ENCODE assay signal across 11 cellular contexts in the genomic region with DNA sequence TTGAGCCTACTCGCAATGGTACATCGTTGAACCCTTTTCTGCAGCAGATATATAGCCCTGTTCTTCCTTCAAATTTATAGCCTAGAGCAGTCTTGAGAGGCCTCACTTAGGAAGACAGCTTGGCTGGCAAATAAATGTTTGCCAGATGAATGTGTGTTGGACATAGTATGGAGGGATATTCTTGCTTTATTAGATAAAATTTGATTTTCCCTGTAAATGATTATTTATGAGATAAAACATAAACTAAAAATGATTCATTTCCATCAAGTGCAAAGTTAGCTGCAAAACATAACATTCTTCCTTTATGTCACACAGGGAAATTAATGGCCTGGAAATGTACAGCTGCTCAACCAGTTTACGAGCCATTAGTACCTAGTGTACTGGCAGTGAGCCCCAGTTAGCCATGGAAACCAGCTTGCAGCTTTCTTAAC.
DNase-seq lines count a peak whose midpoint lies in the region; TF ChIP-seq lines count a peak whose summit lies in the region.
"Had no signal": no experiment of that assay in that cellular context is flagged by ENCODE, and none has a peak within 500 bp of the region (broad histone marks: within the 10 kb centered on the region; RNA-seq: fewer than 3 reads in every experiment).

No MANE protein-coding gene starts in this region.

- H3K4me3 ChIP-seq in endodermal cell (ENCODE audit: low read length) (no peak overlapping the region), stomach (no peak overlapping the region)
- H3K4me3 ChIP-seq: BLaER1, ovary had no signal

- no peaks in the 10 kb centered on the region for H3K27me3 ChIP-seq in endodermal cell (ENCODE audit: control insufficient read depth, insufficient read depth, low read length, poor library complexity, severe bottlenecking)
- no peaks in the 10 kb centered on the region for H3K27me3 ChIP-seq in stomach
- H3K27me3 ChIP-seq: BLaER1, ovary had no signal

- H3K27ac ChIP-seq in endodermal cell (ENCODE audit: low read depth, low read length) = no peak overlapping the region
- peak overlapping the region in 4 of 5 donors; percentile 0 to 67 (median 36) for H3K27ac ChIP-seq in stomach
- H3K27ac ChIP-seq: BLaER1, ovary had no signal

- no peak for DNase-seq in activated CD4-positive, alpha-beta T cell treated with anti-CD3 and anti-CD28 coated beads, Interleukin-2, amount 10 ng/mL, durations not matched to agents 24 days and 14 days
- no peak for DNase-seq in activated CD4-positive, alpha-beta T cell treated with anti-CD3 and anti-CD28 coated beads, Interleukin-2, amount 50 U/mL, for 48 hours
- DNase-seq in NCI-H526 (lab: John Stamatoyannopoulos, UW) = peak; percentile 29 to 65
- DNase-seq in endodermal cell = no peak
- peak; percentile 79 for DNase-seq in stomach
- no peak for DNase-seq in DMS114 treated with DMSO at 0.1 percent for 48 hours (lab: John Stamatoyannopoulos, UW; ENCODE audit: unreplicated experiment)
- DNase-seq in activated effector memory CD4-positive, alpha-beta T cell treated with anti-CD3 and anti-CD28 coated beads, Interleukin-2, amount 50 U/mL, for 16 hours = no peak
- DNase-seq in cerebellar cortex (ENCODE audit: low spot score) = no peak
- DNase-seq: NCI-H1436, ovary had no signal

- no peak for TF ChIP-seq POLR2A in stomach (IDR thresholded peaks at IDR 0.05)

- H3K9ac ChIP-seq in endodermal cell (ENCODE audit: extremely low read depth, low read length, poor library complexity, severe bottlenecking) = no peak overlapping the region
- H3K9ac ChIP-seq: BLaER1 had no signal

- H3K9me3 ChIP-seq in endodermal cell (ENCODE audit: control insufficient read depth, low read length) = no peaks in the 10 kb centered on the region
- no peaks in the 10 kb centered on the region for H3K9me3 ChIP-seq in stomach
- H3K9me3 ChIP-seq: BLaER1, ovary had no signal

- no peak for TF ChIP-seq EP300 in stomach (IDR thresholded peaks at IDR 0.05)

- H3K27me3 Mint-ChIP-seq in activated CD4-positive, alpha-beta T cell treated with anti-CD3 and anti-CD28 coated beads, Interleukin-2, amount 10 ng/mL, durations not matched to agents 24 days and 14 days = no peaks in the 10 kb centered on the region
- H3K27me3 Mint-ChIP-seq in endodermal cell (ENCODE audit: insufficient read depth) = no peaks in the 10 kb centered on the region

- H3K4me1 ChIP-seq in endodermal cell (ENCODE audit: control insufficient read depth, insufficient read depth, low read length) (peaks cover 11% of the 10 kb centered on the region), stomach (peaks cover 69 to 99% (median 86%) of the 10 kb centered on the region in 4 donors)

- WGBS in endodermal cell (ENCODE audit: insufficient coverage in 1 of 2, insufficient read length in 1 of 2), 2 experiments = 80 to 91% methylated on average over 1 to 3 of the region's 3 CpGs
- WGBS in stomach, 5 donors = 51 to 63% (median 53%) methylated on average over 3 of the region's 3 CpGs

- intact Hi-C loops in activated CD4-positive, alpha-beta T cell treated with anti-CD3 and anti-CD28 coated beads, Interleukin-2, amount 10 ng/mL, durations not matched to agents 24 days and 14 days (cut with micrococcal nuclease) = loop anchor here (5.0 kb wide), 1 partner anchor 171 kb away; a partner anchor contains a TSS
- intact Hi-C loops in stomach (cut with DNase I; ENCODE audit: low total_unique reads) = no loop called here

- H3K36me3 ChIP-seq in endodermal cell (ENCODE audit: control insufficient read depth, insufficient read depth, low read length) = no peaks in the 10 kb centered on the region
- no peaks in the 10 kb centered on the region for H3K36me3 ChIP-seq in stomach
- H3K36me3 ChIP-seq: ovary had no signal

- peaks cover 5% of the 10 kb centered on the region for H3K36me3 Mint-ChIP-seq in activated CD4-positive, alpha-beta T cell treated with anti-CD3 and anti-CD28 coated beads, Interleukin-2, amount 10 ng/mL, durations not matched to agents 24 days and 14 days (ENCODE audit: low read depth)
- H3K36me3 Mint-ChIP-seq in endodermal cell (ENCODE audit: low read depth) = no peaks in the 10 kb centered on the region

- TF ChIP-seq CTCF in endodermal cell (conservative IDR thresholded peaks at IDR 0.05) (no peak), stomach (IDR thresholded peaks at IDR 0.05) (no peak)

- H3K4me3 Mint-ChIP-seq in activated CD4-positive, alpha-beta T cell treated with anti-CD3 and anti-CD28 coated beads, Interleukin-2, amount 10 ng/mL, durations not matched to agents 24 days and 14 days = no peak overlapping the region
- no peak overlapping the region for H3K4me3 Mint-ChIP-seq in endodermal cell

- H3K9me3 Mint-ChIP-seq in activated CD4-positive, alpha-beta T cell treated with anti-CD3 and anti-CD28 coated beads, Interleukin-2, amount 10 ng/mL, durations not matched to agents 24 days and 14 days = no peaks in the 10 kb centered on the region
- no peaks in the 10 kb centered on the region for H3K9me3 Mint-ChIP-seq in endodermal cell

- H3K27ac Mint-ChIP-seq in activated CD4-positive, alpha-beta T cell treated with anti-CD3 and anti-CD28 coated beads, Interleukin-2, amount 10 ng/mL, durations not matched to agents 24 days and 14 days = peak overlapping the region; percentile 67
- H3K27ac Mint-ChIP-seq in endodermal cell = peak overlapping the region; percentile 16

- peaks cover 85% of the 10 kb centered on the region for H3K4me1 Mint-ChIP-seq in activated CD4-positive, alpha-beta T cell treated with anti-CD3 and anti-CD28 coated beads, Interleukin-2, amount 10 ng/mL, durations not matched to agents 24 days and 14 days
- peaks cover 43% of the 10 kb centered on the region for H3K4me1 Mint-ChIP-seq in endodermal cell

Comparison
In these comparisons a context has a peak if more than half of its experiments do, and no peak if none do; other contexts are left out.
1. DNase-seq: peak in NCI-H526 (2 of 2) and stomach (single experiment); none in activated CD4-positive, alpha-beta T cell treated with anti-CD3 and anti-CD28 coated beads, Interleukin-2, amount 10 ng/mL, durations not matched to agents 24 days and 14 days (single experiment), activated CD4-positive, alpha-beta T cell treated with anti-CD3 and anti-CD28 coated beads, Interleukin-2, amount 50 U/mL, for 48 hours (0 of 2), endodermal cell (single experiment), DMS114 treated with DMSO at 0.1 percent for 48 hours (single experiment), activated effector memory CD4-positive, alpha-beta T cell treated with anti-CD3 and anti-CD28 coated beads, Interleukin-2, amount 50 U/mL, for 16 hours (single experiment) and cerebellar cortex (single experiment).